18 cellular contexts compared by ENCODE assay signal in genomic region chr3:187072102-187072501, GRCh38.
DNase-seq lines count a peak whose midpoint lies in the region; ATAC-seq and TF ChIP-seq lines count a peak whose summit lies in the region.
"Had no signal": no experiment of that assay in that cellular context is flagged by ENCODE, and none has a peak within 500 bp of the region (broad histone marks: within the 10 kb centered on the region; RNA-seq: fewer than 3 reads in every experiment).

No MANE protein-coding gene starts in this region.

- no peaks in the 10 kb centered on the region for H3K9me2 ChIP-seq in Karpas-422 (replicated peaks; ENCODE audit: insufficient read depth, low read length)

- peaks cover 34% of the 10 kb centered on the region for H3K79me2 ChIP-seq in Karpas-422 (ENCODE audit: low read length)

- CTCF ChIA-PET in activated CD8-positive, alpha-beta T cell treated with anti-CD3 and anti-CD28 coated beads, Interleukin-2, amount 10 ng/mL, durations not matched to agents 7 days and 5 days (lab: Charles Lee): no interaction called here

- H3K27ac ChIP-seq in Karpas-422 (ENCODE audit: low read length) (peak overlapping the region; percentile 98), spleen (peak overlapping the region in 6 of 8 donors; percentile 2 to 82 (median 50)), body of pancreas (no peak overlapping the region)
- H3K27ac ChIP-seq: breast epithelium, esophagus muscularis mucosa had no signal

- H3K9ac ChIP-seq in Karpas-422 (ENCODE audit: low read length): peak overlapping the region; percentile 78

- H3K9me3 ChIP-seq in Karpas-422 (ENCODE audit: low read length) (no peaks in the 10 kb centered on the region), spleen (no peaks in the 10 kb centered on the region), body of pancreas (no peaks in the 10 kb centered on the region)
- H3K9me3 ChIP-seq: breast epithelium, esophagus muscularis mucosa had no signal

- H3K27me3 Mint-ChIP-seq in activated CD8-positive, alpha-beta T cell treated with anti-CD3 and anti-CD28 coated beads, Interleukin-2, amount 10 ng/mL, durations not matched to agents 7 days and 5 days (ENCODE audit: low read depth): no peaks in the 10 kb centered on the region
- H3K27me3 Mint-ChIP-seq: activated CD8-positive, alpha-beta memory T cell treated with anti-CD3 and anti-CD28 coated beads, Interleukin-2, amount 10 ng/mL, durations not matched to agents 7 days and 5 days; CD4-positive, CD25-positive, alpha-beta regulatory T cell; stimulated activated naive CD8-positive, alpha-beta T cell treated with anti-CD3 and anti-CD28 coated beads, Interleukin-15, amount 100 ng/mL, for 72 hours had no signal

- no peak for TF ChIP-seq POLR2A in spleen (IDR thresholded peaks at IDR 0.05)
- no peak for TF ChIP-seq POLR2A in body of pancreas (IDR thresholded peaks at IDR 0.05)

- intact Hi-C loops in spleen (cut with DNase I; ENCODE audit: low total_unique reads) (no loop called here), body of pancreas (cut with DNase I) (no loop called here)

- H3K4me2 ChIP-seq in Karpas-422 (ENCODE audit: low read depth, low read length, poor library complexity, severe bottlenecking): peak overlapping the region; percentile 73

- peaks cover 79% of the 10 kb centered on the region for H3K36me3 Mint-ChIP-seq in activated CD8-positive, alpha-beta T cell treated with anti-CD3 and anti-CD28 coated beads, Interleukin-2, amount 10 ng/mL, durations not matched to agents 7 days and 5 days (ENCODE audit: low read depth)

- peaks cover 4% of the 10 kb centered on the region for H3K4me1 Mint-ChIP-seq in activated CD8-positive, alpha-beta T cell treated with anti-CD3 and anti-CD28 coated beads, Interleukin-2, amount 10 ng/mL, durations not matched to agents 7 days and 5 days (ENCODE audit: low read depth)

- H2AFZ ChIP-seq in Karpas-422 (ENCODE audit: low read length): no peak overlapping the region

- WGBS in spleen, 5 donors: 63 to 86% (median 73%) methylated on average over 3 of the region's 3 CpGs
- WGBS in body of pancreas, 2 donors: 60 to 63% methylated on average over 1 to 3 of the region's 3 CpGs

- peak; percentile 50 for DNase-seq in activated effector memory CD4-positive, alpha-beta T cell treated with anti-CD3 and anti-CD28 coated beads, Interleukin-2, amount 50 U/mL, for 16 hours
- DNase-seq in activated effector memory CD4-positive, alpha-beta T cell treated with Interleukin-2 at 50 U/mL for 16 hours: no peak
- peak; percentile 91 for DNase-seq in Karpas-422
- no peak for DNase-seq in activated CD8-positive, alpha-beta T cell treated with anti-CD3 and anti-CD28 coated beads, Interleukin-2, amount 10 ng/mL, durations not matched to agents 7 days and 5 days
- DNase-seq in spleen: no peak
- no peak for DNase-seq in body of pancreas
- DNase-seq in GOT3 (lab: John Stamatoyannopoulos, UW): no peak
- no peak for DNase-seq in RPMI8226
- DNase-seq: activated CD8-positive, alpha-beta memory T cell treated with anti-CD3 and anti-CD28 coated beads, Interleukin-2, amount 10 ng/mL, durations not matched to agents 7 days and 5 days; activated naive CD4-positive, alpha-beta T cell; CD4-positive, CD25-positive, alpha-beta regulatory T cell; head of caudate nucleus; natural killer cell; NCI-H446; stimulated activated CD4-positive, alpha-beta T cell treated with anti-CD3 and anti-CD28 coated beads, Interleukin-12 subunit alpha, Interleukin-12 subunit beta, amount 100 ng/mL, for 4 hours; stimulated activated naive CD8-positive, alpha-beta T cell treated with anti-CD3 and anti-CD28 coated beads, Interleukin-15, amount 100 ng/mL, for 72 hours had no signal

- H3K4me1 ChIP-seq in Karpas-422 (ENCODE audit: low read length): peaks cover 94% of the 10 kb centered on the region
- peaks cover 3 to 64% (median 13%) of the 10 kb centered on the region in 6 donors for H3K4me1 ChIP-seq in spleen
- H3K4me1 ChIP-seq in body of pancreas: no peaks in the 10 kb centered on the region
- H3K4me1 ChIP-seq: breast epithelium, esophagus muscularis mucosa had no signal

- peaks cover 16% of the 10 kb centered on the region for H4K20me1 ChIP-seq in Karpas-422 (ENCODE audit: insufficient read depth, low read depth, low read length)

- no peak for ATAC-seq in activated CD8-positive, alpha-beta T cell treated with anti-CD3 and anti-CD28 coated beads, Interleukin-2, amount 10 ng/mL, durations not matched to agents 7 days and 5 days
- no peak for ATAC-seq in body of pancreas
- ATAC-seq: activated CD8-positive, alpha-beta memory T cell treated with anti-CD3 and anti-CD28 coated beads, Interleukin-2, amount 10 ng/mL, durations not matched to agents 7 days and 5 days; natural killer cell; stimulated activated naive CD8-positive, alpha-beta T cell treated with anti-CD3 and anti-CD28 coated beads, Interleukin-15, amount 100 ng/mL, for 72 hours had no signal

- POLR2A ChIA-PET in activated CD8-positive, alpha-beta T cell treated with anti-CD3 and anti-CD28 coated beads, Interleukin-2, amount 10 ng/mL, durations not matched to agents 7 days and 5 days (lab: Charles Lee): interaction anchor here (1.0 kb wide), 1 partner anchor 67 kb away, joined by 3 read pairs; the partner anchor contains the start of gene RPL39L

- H3K27me3 ChIP-seq in Karpas-422 (ENCODE audit: low read length) (no peaks in the 10 kb centered on the region), spleen (replicated peaks in 1 of 7) (no peaks in the 10 kb centered on the region), body of pancreas (no peaks in the 10 kb centered on the region)
- H3K27me3 ChIP-seq: breast epithelium, esophagus muscularis mucosa had no signal

- H3K36me3 ChIP-seq in Karpas-422 (ENCODE audit: insufficient read depth, low read length): peaks cover 66% of the 10 kb centered on the region
- peaks cover 5 to 99% (median 66%) of the 10 kb centered on the region in 6 donors for H3K36me3 ChIP-seq in spleen
- H3K36me3 ChIP-seq in body of pancreas (replicated peaks in 1 of 2; ENCODE audit: insufficient read depth in 1 of 2, low read depth in 2 of 2): no peaks in the 10 kb centered on the region
- H3K36me3 ChIP-seq: breast epithelium had no signal

- H3K4me3 ChIP-seq in Karpas-422 (ENCODE audit: low read length) (peak overlapping the region; percentile 66), spleen (no peak overlapping the region), body of pancreas (no peak overlapping the region)
- H3K4me3 ChIP-seq: breast epithelium, esophagus muscularis mucosa had no signal

- H3K27ac Mint-ChIP-seq in activated CD8-positive, alpha-beta T cell treated with anti-CD3 and anti-CD28 coated beads, Interleukin-2, amount 10 ng/mL, durations not matched to agents 7 days and 5 days: peak overlapping the region; percentile 55
- H3K27ac Mint-ChIP-seq: activated CD8-positive, alpha-beta memory T cell treated with anti-CD3 and anti-CD28 coated beads, Interleukin-2, amount 10 ng/mL, durations not matched to agents 7 days and 5 days; stimulated activated naive CD8-positive, alpha-beta T cell treated with anti-CD3 and anti-CD28 coated beads, Interleukin-15, amount 100 ng/mL, for 72 hours had no signal

- H3K4me3 Mint-ChIP-seq in activated CD8-positive, alpha-beta T cell treated with anti-CD3 and anti-CD28 coated beads, Interleukin-2, amount 10 ng/mL, durations not matched to agents 7 days and 5 days: no peak overlapping the region
- H3K4me3 Mint-ChIP-seq: activated CD8-positive, alpha-beta memory T cell treated with anti-CD3 and anti-CD28 coated beads, Interleukin-2, amount 10 ng/mL, durations not matched to agents 7 days and 5 days; CD4-positive, CD25-positive, alpha-beta regulatory T cell; natural killer cell; stimulated activated naive CD8-positive, alpha-beta T cell treated with anti-CD3 and anti-CD28 coated beads, Interleukin-15, amount 100 ng/mL, for 72 hours had no signal

- no peaks in the 10 kb centered on the region for H3K9me3 Mint-ChIP-seq in activated CD8-positive, alpha-beta T cell treated with anti-CD3 and anti-CD28 coated beads, Interleukin-2, amount 10 ng/mL, durations not matched to agents 7 days and 5 days (ENCODE audit: insufficient read depth)
- H3K9me3 Mint-ChIP-seq: natural killer cell; stimulated activated naive CD8-positive, alpha-beta T cell treated with anti-CD3 and anti-CD28 coated beads, Interleukin-15, amount 100 ng/mL, for 72 hours had no signal

- TF ChIP-seq CTCF in spleen (IDR thresholded peaks at IDR 0.05 in 8 of 11, conservative IDR thresholded peaks at IDR 0.05 in 3 of 11): no peak
- TF ChIP-seq CTCF in body of pancreas (IDR thresholded peaks at IDR 0.05): no peak

Comparison
In these comparisons a context has a peak if more than half of its experiments do, and no peak if none do; other contexts are left out.
1. DNase-seq: peak in activated effector memory CD4-positive, alpha-beta T cell treated with anti-CD3 and anti-CD28 coated beads, Interleukin-2, amount 50 U/mL, for 16 hours (single experiment) and Karpas-422 (single experiment); none in activated effector memory CD4-positive, alpha-beta T cell treated with Interleukin-2 at 50 U/mL for 16 hours (single experiment), activated CD8-positive, alpha-beta T cell treated with anti-CD3 and anti-CD28 coated beads, Interleukin-2, amount 10 ng/mL, durations not matched to agents 7 days and 5 days (single experiment), spleen (single experiment), body of pancreas (0 of 4), GOT3 (single experiment) and RPMI8226 (single experiment).
2. H3K27ac ChIP-seq: peak in Karpas-422 (single experiment) and spleen (6 of 8); none in body of pancreas (0 of 4).